ENCODE assay signal across 18 cellular contexts in the genomic region with DNA sequence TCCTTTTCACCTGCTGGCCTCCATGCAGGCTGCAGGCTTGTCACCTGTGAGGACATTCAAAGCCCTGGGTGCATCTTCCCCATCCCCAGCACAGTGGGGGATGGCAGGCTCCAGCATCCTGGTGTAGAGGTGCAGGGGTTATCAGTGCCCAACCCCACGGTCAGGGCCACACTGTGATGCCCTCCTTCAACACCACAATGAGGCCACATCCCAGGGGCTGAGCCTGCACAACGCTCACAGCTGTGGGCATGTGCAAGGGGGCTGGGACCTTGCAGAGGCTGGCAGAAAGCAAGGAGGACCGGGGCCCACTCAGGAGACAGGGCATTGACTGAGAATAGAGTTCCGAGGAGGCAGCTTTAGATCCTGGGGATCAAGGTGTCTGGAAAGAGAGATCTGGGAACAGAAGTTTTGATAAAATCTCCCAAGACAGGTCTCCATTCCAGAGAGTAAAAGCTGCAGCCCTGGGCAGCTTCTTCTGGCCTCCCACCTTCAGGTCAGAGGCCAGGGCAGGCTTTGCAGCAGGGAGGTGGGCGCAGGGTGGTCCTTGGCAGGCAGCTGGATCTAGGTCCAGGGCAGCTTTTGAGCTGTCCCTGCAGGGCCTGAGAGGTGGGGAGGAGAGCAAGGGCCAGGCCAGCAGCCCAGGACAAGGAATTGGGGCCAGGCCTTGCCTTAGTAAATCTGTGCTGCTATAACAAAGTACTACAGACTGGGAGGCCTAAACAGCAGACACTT.
"Had no signal": no experiment of that assay in that cellular context is flagged by ENCODE, and none has a peak within 500 bp of the region (broad histone marks: within the 10 kb centered on the region; RNA-seq: fewer than 3 reads in every experiment).

No MANE protein-coding gene starts in this region.

- H3K36me3 ChIP-seq: left ventricle myocardium inferior, spleen, uterus had no signal

- H3K4me1 Mint-ChIP-seq: T-cell had no signal

- H3K27ac Mint-ChIP-seq: activated naive CD4-positive, alpha-beta T cell treated with anti-CD3 and anti-CD28 coated beads, Interleukin-2, amount 50 U/mL, for 72 hours; natural killer cell treated with Interleukin-12 subunit alpha and Interleukin-12 subunit beta and Interleukin-15 and Interleukin-18, amount 100 ng/mL, for 72 hours; T-cell had no signal

- H3K27me3 ChIP-seq: body of pancreas, uterus had no signal

- H3K4me3 Mint-ChIP-seq: activated T-cell treated with anti-CD3 and anti-CD28 coated beads, Interleukin-2, amount 50 U/mL, for 4 hours; natural killer cell treated with Interleukin-12 subunit alpha and Interleukin-12 subunit beta and Interleukin-15 and Interleukin-18, amount 100 ng/mL, for 72 hours; T-cell had no signal

- H3K27ac ChIP-seq: body of pancreas, left ventricle myocardium inferior, spleen, uterus had no signal

- H3K4me3 ChIP-seq: body of pancreas, left ventricle myocardium inferior, spleen, uterus had no signal

- ATAC-seq: activated CD4-positive, CD25-positive, alpha-beta regulatory T cell treated with anti-CD3 and anti-CD28 coated beads, Interleukin-2, amount 50 U/mL, for 24 hours; activated T-cell treated with anti-CD3 and anti-CD28 coated beads, Interleukin-2, amount 50 U/mL, for 4 hours; body of pancreas; sciatic nerve; T-cell had no signal

- H3K36me3 Mint-ChIP-seq: natural killer cell treated with Interleukin-12 subunit alpha and Interleukin-12 subunit beta and Interleukin-15 and Interleukin-18, amount 100 ng/mL, for 72 hours; T-cell had no signal

- H3K4me1 ChIP-seq: body of pancreas, left ventricle myocardium inferior, spleen, uterus had no signal

- H3K9me3 ChIP-seq: body of pancreas, left ventricle myocardium inferior, uterus had no signal

- DNase-seq: activated CD4-positive, alpha-beta T cell treated with anti-CD3 and anti-CD28 coated beads, Interleukin-2, amount 50 U/mL, for 4 hours; activated effector memory CD4-positive, alpha-beta T cell treated with anti-CD3 and anti-CD28 coated beads, Interleukin-2, amount 50 U/mL, for 16 hours; activated T-cell treated with anti-CD3 and anti-CD28 coated beads, Interleukin-2, amount 50 U/mL, for 4 hours; amniotic stem cell; body of pancreas; foreskin fibroblast; hippocampal formation; left ventricle myocardium inferior; mesenchymal stem cell; occipital lobe; spleen; T1000; uterus had no signal
